28 cellular contexts compared by ENCODE assay signal in the genomic region with DNA sequence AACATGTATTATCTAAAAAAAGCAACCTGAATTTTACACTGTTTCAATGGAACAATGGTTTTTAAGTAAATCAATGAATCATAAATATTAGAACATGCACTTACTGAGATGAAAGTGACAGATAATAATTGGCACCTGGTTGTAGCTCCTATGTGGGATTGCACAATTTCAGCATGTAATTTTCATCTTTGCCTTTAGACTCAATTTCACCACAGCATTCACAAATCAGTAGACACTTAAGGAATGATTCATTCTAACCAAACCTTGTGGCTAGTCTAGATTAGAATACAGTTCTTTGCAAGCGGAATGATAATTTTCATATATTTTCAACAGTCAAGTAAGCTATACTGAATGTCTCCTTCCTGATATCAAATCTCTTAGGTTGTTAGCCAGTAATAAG.
DNase-seq lines count a peak whose midpoint lies in the region; ATAC-seq and TF ChIP-seq lines count a peak whose summit lies in the region.
"Had no signal": no experiment of that assay in that cellular context is flagged by ENCODE, and none has a peak within 500 bp of the region (broad histone marks: within the 10 kb centered on the region; RNA-seq: fewer than 3 reads in every experiment).

No MANE protein-coding gene starts in this region.

- H3K4me3 ChIP-seq in HEK293 (ENCODE audit: low read depth, low read length): no peak overlapping the region
- H3K4me3 ChIP-seq in fibroblast of pulmonary artery (replicated peaks; ENCODE audit: low read depth, low read length): no peak overlapping the region
- H3K4me3 ChIP-seq: BLaER1 treated with 17β-estradiol and CSF1 and Interleukin-3, amounts not matched to agents 10 nM and 100 nM; dorsolateral prefrontal cortex; ovary; right atrium auricular region had no signal

- in situ Hi-C loops in ACHN (cut with HindIII; ENCODE audit: low pct_ligation_motif_present, low pct_unique_long_range_greater_than_20kb, low sequenced_read_pairs): no loop called here

- no peaks in the 10 kb centered on the region for H3K4me1 ChIP-seq in HEK293 (ENCODE audit: control insufficient read depth, insufficient read depth, low read length)
- H3K4me1 ChIP-seq: BLaER1 treated with 17β-estradiol and CSF1 and Interleukin-3, amounts not matched to agents 10 nM and 100 nM; right atrium auricular region had no signal

- H3K27ac ChIP-seq in HEK293 (ENCODE audit: extremely low read depth, low read depth, low read length): no peak overlapping the region
- H3K27ac ChIP-seq: BLaER1 treated with 17β-estradiol and CSF1 and Interleukin-3, amounts not matched to agents 10 nM and 100 nM; dorsolateral prefrontal cortex; ovary; right atrium auricular region had no signal

- H3K4me1 Mint-ChIP-seq in activated T-helper 17 cell treated with anti-CD3 and anti-CD28 coated beads, Interleukin-2, amount 50 U/mL, for 72 hours: no peaks in the 10 kb centered on the region
- H3K4me1 Mint-ChIP-seq: central memory CD8-positive, alpha-beta T cell; natural killer cell; stimulated activated naive B cell treated with anti-CD40 and anti-IgM and Interleukin-4, amounts not matched to agents 10 μg/mL and 1 μg/mL and 100 μg/mL, for 72 hours had no signal

- CTCF ChIA-PET in HEK293 (lab: Yijun Ruan, JAX): no interaction called here

- peaks cover 3% of the 10 kb centered on the region for H3K27me3 Mint-ChIP-seq in activated T-helper 17 cell treated with anti-CD3 and anti-CD28 coated beads, Interleukin-2, amount 50 U/mL, for 72 hours
- H3K27me3 Mint-ChIP-seq: activated naive CD8-positive, alpha-beta T cell; central memory CD8-positive, alpha-beta T cell; stimulated activated naive B cell treated with anti-CD40 and anti-IgM and Interleukin-4, amounts not matched to agents 10 μg/mL and 1 μg/mL and 100 μg/mL, for 72 hours had no signal

- H3K36me3 ChIP-seq in HEK293 (ENCODE audit: control insufficient read depth in 2 of 2, insufficient read depth in 1 of 2, low read length in 2 of 2): no peaks in the 10 kb centered on the region
- H3K36me3 ChIP-seq: BLaER1 treated with 17β-estradiol and CSF1 and Interleukin-3, amounts not matched to agents 10 nM and 100 nM; ovary; right atrium auricular region had no signal

- no peak overlapping the region for H3K4me3 Mint-ChIP-seq in activated T-helper 17 cell treated with anti-CD3 and anti-CD28 coated beads, Interleukin-2, amount 50 U/mL, for 72 hours
- H3K4me3 Mint-ChIP-seq: activated CD8-positive, alpha-beta T cell treated with anti-CD3 and anti-CD28 coated beads, Interleukin-2, amount 10 ng/mL, durations not matched to agents 7 days and 5 days; activated naive CD8-positive, alpha-beta T cell; central memory CD8-positive, alpha-beta T cell; natural killer cell; stimulated activated naive B cell treated with anti-CD40 and anti-IgM and Interleukin-4, amounts not matched to agents 10 μg/mL and 1 μg/mL and 100 μg/mL, for 72 hours had no signal

- H3K27ac Mint-ChIP-seq in activated T-helper 17 cell treated with anti-CD3 and anti-CD28 coated beads, Interleukin-2, amount 50 U/mL, for 72 hours: no peak overlapping the region
- H3K27ac Mint-ChIP-seq: activated CD8-positive, alpha-beta T cell treated with anti-CD3 and anti-CD28 coated beads, Interleukin-2, amount 10 ng/mL, durations not matched to agents 7 days and 5 days; activated naive CD8-positive, alpha-beta T cell; natural killer cell; stimulated activated naive B cell treated with anti-CD40 and anti-IgM and Interleukin-4, amounts not matched to agents 10 μg/mL and 1 μg/mL and 100 μg/mL, for 72 hours had no signal

- POLR2A ChIA-PET in HEK293 (lab: Yijun Ruan, JAX): no interaction called here

- no peaks in the 10 kb centered on the region for H3K36me3 Mint-ChIP-seq in activated T-helper 17 cell treated with anti-CD3 and anti-CD28 coated beads, Interleukin-2, amount 50 U/mL, for 72 hours (ENCODE audit: low read depth)
- H3K36me3 Mint-ChIP-seq: activated naive CD8-positive, alpha-beta T cell; stimulated activated naive B cell treated with anti-CD40 and anti-IgM and Interleukin-4, amounts not matched to agents 10 μg/mL and 1 μg/mL and 100 μg/mL, for 72 hours had no signal

- DNase-seq in ACHN: peak; percentile 2
- peak; percentile 82 for DNase-seq in amniotic epithelial cell (ENCODE audit: low read depth)
- DNase-seq in fibroblast of pulmonary artery (ENCODE audit: low read depth): peak; percentile 11
- no peak for DNase-seq in sciatic nerve (ENCODE audit: low spot score)
- DNase-seq in SW 1271 (lab: John Stamatoyannopoulos, UW): no peak
- DNase-seq in SIG-M5 (lab: John Stamatoyannopoulos, UW): no peak
- DNase-seq: activated CD8-positive, alpha-beta T cell treated with anti-CD3 and anti-CD28 coated beads, Interleukin-2, amount 10 ng/mL, durations not matched to agents 7 days and 5 days; activated effector memory CD4-positive, alpha-beta T cell treated with Interleukin-2 at 50 U/mL for 16 hours; aorta; DMS79; dorsolateral prefrontal cortex; glutamatergic neuron; HCEC 1CT; KG1; kidney; natural killer cell; NCI-H1694; NCI-H524 treated with DMSO at 0.1 percent for 48 hours; ovary; RPMI8226; stimulated activated CD4-positive, alpha-beta T cell treated with anti-CD3 and anti-CD28 coated beads, Interleukin-4, amount 100 ng/mL, for 1 hour; stimulated activated naive B cell treated with anti-CD40 and anti-IgM and Interleukin-4, amounts not matched to agents 10 μg/mL and 1 μg/mL and 100 μg/mL, for 72 hours had no signal

- no peak for ATAC-seq in sciatic nerve
- ATAC-seq in activated T-helper 17 cell treated with anti-CD3 and anti-CD28 coated beads, Interleukin-2, amount 50 U/mL, for 72 hours (replicated peaks): no peak
- ATAC-seq: activated CD8-positive, alpha-beta T cell treated with anti-CD3 and anti-CD28 coated beads, Interleukin-2, amount 10 ng/mL, durations not matched to agents 7 days and 5 days; natural killer cell; stimulated activated naive B cell treated with anti-CD40 and anti-IgM and Interleukin-4, amounts not matched to agents 10 μg/mL and 1 μg/mL and 100 μg/mL, for 72 hours had no signal

- intact Hi-C loops in sciatic nerve (cut with DNase I): no loop called here

- H3K9me3 ChIP-seq in HEK293 (ENCODE audit: control insufficient read depth, insufficient read depth, low read depth, low read length): no peaks in the 10 kb centered on the region
- H3K9me3 ChIP-seq: BLaER1 treated with 17β-estradiol and CSF1 and Interleukin-3, amounts not matched to agents 10 nM and 100 nM; ovary; right atrium auricular region had no signal

- TF ChIP-seq CTCF in HEK293 (tag by site-specific recombination; IDR thresholded peaks at IDR 0.05) (no peak), fibroblast of pulmonary artery (IDR thresholded peaks at IDR 0.05; ENCODE audit: low read length, missing control alignments) (no peak)

- H3K9me3 Mint-ChIP-seq in activated T-helper 17 cell treated with anti-CD3 and anti-CD28 coated beads, Interleukin-2, amount 50 U/mL, for 72 hours: no peaks in the 10 kb centered on the region
- H3K9me3 Mint-ChIP-seq: stimulated activated naive B cell treated with anti-CD40 and anti-IgM and Interleukin-4, amounts not matched to agents 10 μg/mL and 1 μg/mL and 100 μg/mL, for 72 hours had no signal

TF ChIP-seq in HEK293, 187 proteins besides CTCF, POLR2A, EP300 and RAD21:
- TF ChIP-seq ZNF624 (tag by site-specific recombination; IDR thresholded peaks at IDR 0.05) (no peak), ZNF214 (tag by site-specific recombination; IDR thresholded peaks at IDR 0.05; ENCODE audit: borderline replicate concordance) (no peak)
- TF ChIP-seq, protein P1, sequence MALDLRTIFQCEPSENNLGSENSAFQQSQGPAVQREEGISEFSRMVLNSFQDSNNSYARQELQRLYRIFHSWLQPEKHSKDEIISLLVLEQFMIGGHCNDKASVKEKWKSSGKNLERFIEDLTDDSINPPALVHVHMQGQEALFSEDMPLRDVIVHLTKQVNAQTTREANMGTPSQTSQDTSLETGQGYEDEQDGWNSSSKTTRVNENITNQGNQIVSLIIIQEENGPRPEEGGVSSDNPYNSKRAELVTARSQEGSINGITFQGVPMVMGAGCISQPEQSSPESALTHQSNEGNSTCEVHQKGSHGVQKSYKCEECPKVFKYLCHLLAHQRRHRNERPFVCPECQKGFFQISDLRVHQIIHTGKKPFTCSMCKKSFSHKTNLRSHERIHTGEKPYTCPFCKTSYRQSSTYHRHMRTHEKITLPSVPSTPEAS (tag by site-specific recombination; IDR thresholded peaks at IDR 0.05): 0 out of 2 replicates have a peak, but pooled peaks have one; percentile 13

Comparison
In these comparisons a context has a peak if more than half of its experiments do, and no peak if none do; other contexts are left out.
1. DNase-seq: peak in ACHN (single experiment), amniotic epithelial cell (single experiment) and fibroblast of pulmonary artery (single experiment); none in sciatic nerve (single experiment), SW 1271 (0 of 2) and SIG-M5 (single experiment).